In genomic region chr5:111235635-111236034, GRCh38 we compare ENCODE assay signal across 19 cellular contexts. TPM values are rescaled to one million over a fixed set of nuclear protein-coding genes. Genes with fewer than 3 reads are reported as not detected.
A peak's percentile ranks its signal among the peaks of the same experiment; 100 is the strongest.
DNase-seq lines count a peak whose midpoint lies in the region; ATAC-seq, FAIRE-seq and TF ChIP-seq lines count a peak whose summit lies in the region.
"Had no signal": no experiment of that assay in that cellular context is flagged by ENCODE, and none has a peak within 500 bp of the region (broad histone marks: within the 10 kb centered on the region; RNA-seq: fewer than 3 reads in every experiment).

No MANE protein-coding gene starts in this region.

- FAIRE-seq in kidney (lab: Jason Lieb, UNC) = no peak
- FAIRE-seq: bronchial epithelial cell, K562 had no signal

- no peaks in the 10 kb centered on the region for H3K27me3 ChIP-seq in CD4-positive, CD25-positive, alpha-beta regulatory T cell (ENCODE audit: control insufficient read depth, insufficient read depth, low read length)
- no peaks in the 10 kb centered on the region for H3K27me3 ChIP-seq in CD4-positive, alpha-beta T cell (ENCODE audit: control insufficient read depth, insufficient read depth, low read length)
- H3K27me3 ChIP-seq: stomach, transverse colon had no signal

- H3K27me3 Mint-ChIP-seq in CD4-positive, CD25-positive, alpha-beta regulatory T cell = no peaks in the 10 kb centered on the region
- no peaks in the 10 kb centered on the region for H3K27me3 Mint-ChIP-seq in CD4-positive, alpha-beta T cell
- H3K27me3 Mint-ChIP-seq in activated CD8-positive, alpha-beta T cell treated with anti-CD3 and anti-CD28 coated beads for 36 hours = no peaks in the 10 kb centered on the region
- H3K27me3 Mint-ChIP-seq in effector memory CD8-positive, alpha-beta T cell = no peaks in the 10 kb centered on the region

- peaks cover 49 to 91% (median 75%) of the 10 kb centered on the region in 4 donors for H3K4me1 Mint-ChIP-seq in CD4-positive, CD25-positive, alpha-beta regulatory T cell
- H3K4me1 Mint-ChIP-seq in CD4-positive, alpha-beta T cell (ENCODE audit: low read depth) = peaks cover 95% of the 10 kb centered on the region
- peaks cover 92% of the 10 kb centered on the region for H3K4me1 Mint-ChIP-seq in activated CD8-positive, alpha-beta T cell treated with anti-CD3 and anti-CD28 coated beads for 36 hours (ENCODE audit: low read depth)
- H3K4me1 Mint-ChIP-seq in effector memory CD8-positive, alpha-beta T cell (ENCODE audit: low read depth in 2 of 2) = peaks cover 54 to 77% of the 10 kb centered on the region in 2 donors

- H3K4me3 ChIP-seq in CD4-positive, CD25-positive, alpha-beta regulatory T cell (ENCODE audit: low read depth, low read length) = peak overlapping the region; percentile 98
- H3K4me3 ChIP-seq in kidney (ENCODE audit: low read length in 2 of 2) = no peak overlapping the region
- H3K4me3 ChIP-seq: K562, stomach, transverse colon had no signal

- H3K9me3 Mint-ChIP-seq in CD4-positive, CD25-positive, alpha-beta regulatory T cell = no peaks in the 10 kb centered on the region
- H3K9me3 Mint-ChIP-seq in CD4-positive, alpha-beta T cell = no peaks in the 10 kb centered on the region
- no peaks in the 10 kb centered on the region for H3K9me3 Mint-ChIP-seq in activated CD8-positive, alpha-beta T cell treated with anti-CD3 and anti-CD28 coated beads for 36 hours
- no peaks in the 10 kb centered on the region for H3K9me3 Mint-ChIP-seq in effector memory CD8-positive, alpha-beta T cell
- H3K9me3 Mint-ChIP-seq: memory B cell had no signal

- peaks cover 99% of the 10 kb centered on the region for H3K4me1 ChIP-seq in CD4-positive, CD25-positive, alpha-beta regulatory T cell (ENCODE audit: control insufficient read depth, insufficient read depth, low read length, poor library complexity, severe bottlenecking)
- H3K4me1 ChIP-seq in kidney (ENCODE audit: control insufficient read depth in 1 of 2, insufficient read depth in 1 of 2, low read depth in 1 of 2, low read length in 2 of 2) = no peaks in the 10 kb centered on the region
- H3K4me1 ChIP-seq: stomach, transverse colon had no signal

- H3K36me3 Mint-ChIP-seq in CD4-positive, CD25-positive, alpha-beta regulatory T cell = peaks cover 4% of the 10 kb centered on the region
- H3K36me3 Mint-ChIP-seq in CD4-positive, alpha-beta T cell (ENCODE audit: low read depth) = peaks cover 5% of the 10 kb centered on the region
- H3K36me3 Mint-ChIP-seq in activated CD8-positive, alpha-beta T cell treated with anti-CD3 and anti-CD28 coated beads for 36 hours (ENCODE audit: low read depth) = peaks cover 19% of the 10 kb centered on the region
- H3K36me3 Mint-ChIP-seq in effector memory CD8-positive, alpha-beta T cell (ENCODE audit: insufficient read depth) = no peaks in the 10 kb centered on the region
- H3K36me3 Mint-ChIP-seq: memory B cell had no signal

- intact Hi-C loops in CD4-positive, alpha-beta T cell (cut with DNase I, micrococcal nuclease) = no loop called here
- intact Hi-C loops in activated CD8-positive, alpha-beta T cell treated with anti-CD3 and anti-CD28 coated beads for 36 hours (cut with micrococcal nuclease) = no loop called here
- intact Hi-C loops in kidney (cut with DNase I) = no loop called here

- ATAC-seq in CD4-positive, CD25-positive, alpha-beta regulatory T cell (ENCODE audit: low read depth in 2 of 2) = no peak
- no peak for ATAC-seq in CD4-positive, alpha-beta T cell (ENCODE audit: poor library complexity)
- ATAC-seq in activated CD8-positive, alpha-beta T cell treated with anti-CD3 and anti-CD28 coated beads for 36 hours = no peak
- ATAC-seq in effector memory CD8-positive, alpha-beta T cell (replicated peaks) = no peak
- ATAC-seq: K562, left colon, Right ventricle myocardium inferior had no signal

- peak overlapping the region; percentile 74 for H3K27ac ChIP-seq in CD4-positive, CD25-positive, alpha-beta regulatory T cell (ENCODE audit: insufficient read depth, low read length, poor library complexity, severe bottlenecking)
- peak overlapping the region; percentile 73 for H3K27ac ChIP-seq in CD4-positive, alpha-beta T cell (ENCODE audit: low read depth, low read length)
- H3K27ac ChIP-seq in kidney (ENCODE audit: low read depth in 2 of 2, low read length in 2 of 2) = no peak overlapping the region
- H3K27ac ChIP-seq: transverse colon had no signal

- POLR2A ChIA-PET in CD4-positive, alpha-beta T cell (lab: Charles Lee) = interaction anchor here (1.0 to 12.5 kb wide), 8 partner anchors 9 to 45 kb away, joined by 3 to 196 read pairs (median 10); partner anchors contain the start of gene CAMK4
- POLR2A ChIA-PET in activated CD8-positive, alpha-beta T cell treated with anti-CD3 and anti-CD28 coated beads for 36 hours (lab: Charles Lee) = interaction anchor here (4.6 to 9.4 kb wide), 2 partner anchors 10 to 17 kb away, joined by 46 to 91 read pairs; partner anchors contain the start of gene CAMK4

- peak overlapping the region; percentile 92 to 99 (median 94) for H3K27ac Mint-ChIP-seq in CD4-positive, CD25-positive, alpha-beta regulatory T cell
- H3K27ac Mint-ChIP-seq in CD4-positive, alpha-beta T cell = peak overlapping the region; percentile 90
- H3K27ac Mint-ChIP-seq in activated CD8-positive, alpha-beta T cell treated with anti-CD3 and anti-CD28 coated beads for 36 hours = peak overlapping the region; percentile 87
- peak overlapping the region; percentile 63 to 88 for H3K27ac Mint-ChIP-seq in effector memory CD8-positive, alpha-beta T cell
- H3K27ac Mint-ChIP-seq: memory B cell had no signal

- no peak overlapping the region for H3K9ac ChIP-seq in kidney (ENCODE audit: low read length in 2 of 2)

- DNase-seq in CD4-positive, CD25-positive, alpha-beta regulatory T cell = no peak
- no peak for DNase-seq in CD4-positive, alpha-beta T cell
- DNase-seq in activated CD8-positive, alpha-beta T cell treated with anti-CD3 and anti-CD28 coated beads for 36 hours = no peak
- no peak for DNase-seq in effector memory CD8-positive, alpha-beta T cell
- DNase-seq in NCI-H1930 (lab: John Stamatoyannopoulos, UW) (no peak), NK-92 (lab: John Stamatoyannopoulos, UW; ENCODE audit: unreplicated experiment) (no peak), kidney (no peak)
- DNase-seq: cortex of kidney; DMS79 treated with DMSO at 0.1 percent for 48 hours; left colon; NCI-H1694; retina; stimulated activated CD4-positive, alpha-beta T cell treated with anti-CD3 and anti-CD28 coated beads, Interleukin-4, amount 100 ng/mL, for 1 hour; stomach; transverse colon had no signal

- CTCF ChIA-PET in CD4-positive, alpha-beta T cell (lab: Charles Lee) = interaction anchor here (1.5 to 5.9 kb wide), 5 partner anchors 10 to 42 kb away, joined by 4 to 42 read pairs (median 10); partner anchors contain the start of gene CAMK4
- CTCF ChIA-PET in activated CD8-positive, alpha-beta T cell treated with anti-CD3 and anti-CD28 coated beads for 36 hours (lab: Charles Lee) = interaction anchor here (0.9 to 7.4 kb wide), 7 partner anchors 9 to 296 kb away, joined by 3 to 49 read pairs (median 14); partner anchors contain the start of gene CAMK4

- no peaks in the 10 kb centered on the region for H3K9me3 ChIP-seq in CD4-positive, CD25-positive, alpha-beta regulatory T cell (ENCODE audit: control insufficient read depth in 2 of 2, low read length in 2 of 2)
- no peaks in the 10 kb centered on the region for H3K9me3 ChIP-seq in CD4-positive, alpha-beta T cell (ENCODE audit: control insufficient read depth, low read length)
- H3K9me3 ChIP-seq in kidney (ENCODE audit: control insufficient read depth in 1 of 2, low read length in 2 of 2) = peaks cover 0 to 2% of the 10 kb centered on the region in 2 donors
- H3K9me3 ChIP-seq: stomach, transverse colon had no signal

- no peak for TF ChIP-seq CTCF in CD4-positive, alpha-beta T cell (IDR thresholded peaks at IDR 0.05)
- no peak for TF ChIP-seq CTCF in activated CD8-positive, alpha-beta T cell treated with anti-CD3 and anti-CD28 coated beads for 36 hours (IDR thresholded peaks at IDR 0.05)
- TF ChIP-seq CTCF in kidney (IDR thresholded peaks at IDR 0.05; ENCODE audit: borderline replicate concordance, extremely low read depth, insufficient read depth) = no peak

- peaks cover 3% of the 10 kb centered on the region for H3K36me3 ChIP-seq in CD4-positive, CD25-positive, alpha-beta regulatory T cell (ENCODE audit: control insufficient read depth, insufficient read depth, low read length)
- H3K36me3 ChIP-seq in kidney (ENCODE audit: control insufficient read depth in 1 of 2, insufficient read depth in 2 of 2, low read length in 2 of 2) = no peaks in the 10 kb centered on the region
- H3K36me3 ChIP-seq: stomach, transverse colon had no signal

- peak overlapping the region; percentile 68 to 84 (median 72) for H3K4me3 Mint-ChIP-seq in CD4-positive, CD25-positive, alpha-beta regulatory T cell
- peak overlapping the region; percentile 80 for H3K4me3 Mint-ChIP-seq in CD4-positive, alpha-beta T cell
- H3K4me3 Mint-ChIP-seq in activated CD8-positive, alpha-beta T cell treated with anti-CD3 and anti-CD28 coated beads for 36 hours = peak overlapping the region; percentile 66
- H3K4me3 Mint-ChIP-seq in effector memory CD8-positive, alpha-beta T cell = peak overlapping the region; percentile 56 to 57
- H3K4me3 Mint-ChIP-seq: memory B cell had no signal

RNA-seq across cellular contexts. Expression of gene CAMK4, which starts 11.5 kb away (rescaled TPM):
- total RNA-seq in CD4-positive, CD25-positive, alpha-beta regulatory T cell = 167 TPM
- polyA plus RNA-seq in CD4-positive, CD25-positive, alpha-beta regulatory T cell = 100 to 1,000 TPM in 2 of 4 donors, 10 to 100 TPM in 2; 85.3 to 125 (median 96.2) TPM
- 100 to 1,000 TPM; 202 to 225 TPM for total RNA-seq in CD4-positive, alpha-beta T cell
- 10 to 100 TPM; 79.7 to 80.7 TPM for total RNA-seq in activated CD8-positive, alpha-beta T cell treated with anti-CD3 and anti-CD28 coated beads for 36 hours
- total RNA-seq in kidney = 4.7 TPM
- polyA plus RNA-seq in kidney (ENCODE audit: insufficient read depth, low read depth, low replicate concordance) = 0.37 TPM
- polyA plus RNA-seq: K562 had no signal

Comparison
In these comparisons a context has a peak if more than half of its experiments do, and no peak if none do; other contexts are left out.
1. H3K27ac ChIP-seq: peak in CD4-positive, CD25-positive, alpha-beta regulatory T cell (single experiment) and CD4-positive, alpha-beta T cell (single experiment); none in kidney (0 of 2).
2. RNA of gene CAMK4, which starts 11.5 kb away (total RNA-seq): 202 to 225 TPM in CD4-positive, alpha-beta T cell, 167 TPM in CD4-positive, CD25-positive, alpha-beta regulatory T cell (single experiment) and 79.7 to 80.7 TPM in activated CD8-positive, alpha-beta T cell treated with anti-CD3 and anti-CD28 coated beads for 36 hours; 4.7 TPM in kidney (single experiment); every median in the first group is over 10 times any median in the second.
3. Peak in every context shown above with its lines, with median percentiles within 50 percentile points of each other: H3K27ac Mint-ChIP-seq and H3K4me3 Mint-ChIP-seq.